Comparison of ENCODE assay signal across 1 cellular context in genomic region chr15:82128401-82129143, GRCh38.
TF ChIP-seq lines count a peak whose summit lies in the region.

No MANE protein-coding gene starts in this region.

TF ChIP-seq in K562, 482 proteins besides CTCF, POLR2A, EP300 and RAD21 (continued from another document):
- no peak for TF ChIP-seq TRIM25 (IDR thresholded peaks at IDR 0.05; ENCODE audit: borderline replicate concordance)
- no peak for TF ChIP-seq PBX2 (CRISPR knock-in tag; IDR thresholded peaks at IDR 0.05; ENCODE audit: low read depth)
- peak; percentile 42; the same call in 1 of the 2 replicates for TF ChIP-seq PBX2 (tag; conservative IDR thresholded peaks at IDR 0.05; ENCODE audit: low read depth)
- 0 out of 2 replicates have a peak, but pooled peaks have one; percentile 2 for TF ChIP-seq ZNF316 (IDR thresholded peaks at IDR 0.05)
- no peak for TF ChIP-seq RBM15 (IDR thresholded peaks at IDR 0.05; ENCODE audit: insufficient read depth, low read length)
- no peak for TF ChIP-seq USF1 (CRISPR knock-in tag; IDR thresholded peaks at IDR 0.05)
- TF ChIP-seq DACH1 (IDR thresholded peaks at IDR 0.05; ENCODE audit: partially characterized antibody) = no peak
- TF ChIP-seq MEIS2 (IDR thresholded peaks at IDR 0.05; ENCODE audit: partially characterized antibody) = peak; percentile 64
- no peak for TF ChIP-seq SFPQ (IDR thresholded peaks at IDR 0.05; ENCODE audit: low read depth, low read length)
TF ChIP-seq in K562: peak in this region for 3.
